ENCODE assay signal across 31 cellular contexts in genomic region chr20:24695529-24696225, GRCh38.
DNase-seq lines count a peak whose midpoint lies in the region; ATAC-seq, FAIRE-seq and TF ChIP-seq lines count a peak whose summit lies in the region.
"Had no signal": no experiment of that assay in that cellular context is flagged by ENCODE, and none has a peak within 500 bp of the region (broad histone marks: within the 10 kb centered on the region; RNA-seq: fewer than 3 reads in every experiment).

No MANE protein-coding gene starts in this region.

- TF ChIP-seq CTCF in RWPE2 (IDR thresholded peaks at IDR 0.05; ENCODE audit: poor library complexity, severe bottlenecking): no peak
- TF ChIP-seq CTCF in hepatocyte (IDR thresholded peaks at IDR 0.05; ENCODE audit: poor library complexity): no peak
- TF ChIP-seq CTCF in testis (IDR thresholded peaks at IDR 0.05): no peak

- no peak overlapping the region for H2AFZ ChIP-seq in hepatocyte

- H3K27ac ChIP-seq in RWPE2 (ENCODE audit: poor library complexity, severe bottlenecking): no peak overlapping the region
- H3K27ac ChIP-seq in hepatocyte: peak overlapping the region; percentile 36
- no peak overlapping the region for H3K27ac ChIP-seq in testis
- H3K27ac ChIP-seq: ascending aorta, GM23248, spleen had no signal

- CTCF ChIA-PET in activated CD4-positive, alpha-beta memory T cell treated with anti-CD3 and anti-CD28 coated beads, Interleukin-2, amount 10 ng/mL, durations not matched to agents 7 days and 5 days (lab: Charles Lee): no interaction called here
- CTCF ChIA-PET in activated CD4-positive, alpha-beta memory T cell treated with anti-CD3 and anti-CD28 coated beads for 36 hours (lab: Charles Lee): no interaction called here

- no peaks in the 10 kb centered on the region for H3K36me3 ChIP-seq in RWPE2 (ENCODE audit: low read depth)
- no peaks in the 10 kb centered on the region for H3K36me3 ChIP-seq in hepatocyte (replicated peaks; ENCODE audit: insufficient read depth, low read depth)
- no peaks in the 10 kb centered on the region for H3K36me3 ChIP-seq in testis (ENCODE audit: low read depth, missing control alignments)
- H3K36me3 ChIP-seq: ascending aorta, spleen had no signal

- DNase-seq in activated CD4-positive, alpha-beta memory T cell treated with anti-CD3 and anti-CD28 coated beads, Interleukin-2, amount 10 ng/mL, durations not matched to agents 7 days and 5 days: peak; percentile 13
- no peak for DNase-seq in activated CD4-positive, alpha-beta memory T cell treated with anti-CD3 and anti-CD28 coated beads for 36 hours
- DNase-seq in RWPE2 (ENCODE audit: low spot score) (no peak), hepatocyte (ENCODE audit: low spot score) (no peak), testis (peak; percentile 8), GM12892 (ENCODE audit: insufficient read length) (no peak), NCI-H82 (lab: John Stamatoyannopoulos, UW) (no peak), NOMO-1 treated with dmso at 0.1 percent for 144 hours (lab: John Stamatoyannopoulos, UW; ENCODE audit: unreplicated experiment) (no peak)
- DNase-seq: AML-193; central memory CD4-positive, alpha-beta T cell; dermis blood vessel endothelial cell; DMS53; GDM1; GM23248; left cardiac atrium; MM.1S; naive thymus-derived CD4-positive, alpha-beta T cell; NCI-H146; NCI-H510A; retina; SIG-M5; stimulated activated CD4-positive, alpha-beta T cell treated with anti-CD3 and anti-CD28 coated beads, Interleukin-4, amount 100 ng/mL, for 1 hour; stimulated activated naive CD4-positive, alpha-beta T cell; T-cell had no signal

- ATAC-seq in RWPE2 (ENCODE audit: low read depth): peak; percentile 65
- ATAC-seq: activated CD4-positive, CD25-positive, alpha-beta regulatory T cell treated with anti-CD3 and anti-CD28 coated beads, Interleukin-2, amount 50 U/mL, for 24 hours; naive thymus-derived CD4-positive, alpha-beta T cell; T-cell had no signal

- POLR2A ChIA-PET in activated CD4-positive, alpha-beta memory T cell treated with anti-CD3 and anti-CD28 coated beads, Interleukin-2, amount 10 ng/mL, durations not matched to agents 7 days and 5 days (lab: Charles Lee): no interaction called here
- POLR2A ChIA-PET in activated CD4-positive, alpha-beta memory T cell treated with anti-CD3 and anti-CD28 coated beads for 36 hours (lab: Charles Lee): no interaction called here

- H3K27me3 ChIP-seq in RWPE2 (ENCODE audit: insufficient read depth, poor library complexity, severe bottlenecking) (no peaks in the 10 kb centered on the region), hepatocyte (no peaks in the 10 kb centered on the region), testis (no peaks in the 10 kb centered on the region)
- H3K27me3 ChIP-seq: ascending aorta had no signal

- H3K4me2 ChIP-seq in hepatocyte: no peak overlapping the region

- no peaks in the 10 kb centered on the region for H4K20me1 ChIP-seq in hepatocyte (ENCODE audit: insufficient read depth, poor library complexity, severe bottlenecking)

- H3K4me1 Mint-ChIP-seq in activated CD4-positive, alpha-beta memory T cell treated with anti-CD3 and anti-CD28 coated beads, Interleukin-2, amount 10 ng/mL, durations not matched to agents 7 days and 5 days: no peaks in the 10 kb centered on the region
- H3K4me1 Mint-ChIP-seq in activated CD4-positive, alpha-beta memory T cell treated with anti-CD3 and anti-CD28 coated beads for 36 hours (ENCODE audit: low read depth): no peaks in the 10 kb centered on the region
- H3K4me1 Mint-ChIP-seq: naive thymus-derived CD4-positive, alpha-beta T cell; T-cell had no signal

- H3K27ac Mint-ChIP-seq in activated CD4-positive, alpha-beta memory T cell treated with anti-CD3 and anti-CD28 coated beads, Interleukin-2, amount 10 ng/mL, durations not matched to agents 7 days and 5 days: no peak overlapping the region
- H3K27ac Mint-ChIP-seq in activated CD4-positive, alpha-beta memory T cell treated with anti-CD3 and anti-CD28 coated beads for 36 hours: no peak overlapping the region
- H3K27ac Mint-ChIP-seq: activated naive CD8-positive, alpha-beta T cell; mesothelial cell of epicardium; naive thymus-derived CD4-positive, alpha-beta T cell; T-cell had no signal

- no peaks in the 10 kb centered on the region for H3K9me3 ChIP-seq in RWPE2 (ENCODE audit: severe bottlenecking)
- H3K9me3 ChIP-seq in hepatocyte (ENCODE audit: low read depth): no peaks in the 10 kb centered on the region
- H3K9me3 ChIP-seq in testis: no peaks in the 10 kb centered on the region
- H3K9me3 ChIP-seq: ascending aorta, spleen had no signal

- TF ChIP-seq POLR2A in testis (IDR thresholded peaks at IDR 0.05) (no peak), GM12892 (IDR thresholded peaks at IDR 0.05; ENCODE audit: low read depth, low read length) (no peak)

- WGBS in hepatocyte (ENCODE audit: low lambda C conversion rate, missing lambda C conversion rate): 85% methylated on average over 2 of the region's 2 CpGs
- 85 to 90% methylated on average over 2 of the region's 2 CpGs for WGBS in testis, 2 donors

- no peaks in the 10 kb centered on the region for H3K79me2 ChIP-seq in hepatocyte

- no peak overlapping the region for H3K4me3 Mint-ChIP-seq in activated CD4-positive, alpha-beta memory T cell treated with anti-CD3 and anti-CD28 coated beads, Interleukin-2, amount 10 ng/mL, durations not matched to agents 7 days and 5 days
- no peak overlapping the region for H3K4me3 Mint-ChIP-seq in activated CD4-positive, alpha-beta memory T cell treated with anti-CD3 and anti-CD28 coated beads for 36 hours
- H3K4me3 Mint-ChIP-seq: activated naive CD8-positive, alpha-beta T cell; mesothelial cell of epicardium; naive thymus-derived CD4-positive, alpha-beta T cell; T-cell had no signal

- H3K4me3 ChIP-seq in RWPE2 (ENCODE audit: severe bottlenecking): no peak overlapping the region
- no peak overlapping the region for H3K4me3 ChIP-seq in hepatocyte
- H3K4me3 ChIP-seq in testis: no peak overlapping the region
- H3K4me3 ChIP-seq: ascending aorta, GM23248, spleen had no signal

- H3K36me3 Mint-ChIP-seq in activated CD4-positive, alpha-beta memory T cell treated with anti-CD3 and anti-CD28 coated beads, Interleukin-2, amount 10 ng/mL, durations not matched to agents 7 days and 5 days (ENCODE audit: low read depth): no peaks in the 10 kb centered on the region
- H3K36me3 Mint-ChIP-seq in activated CD4-positive, alpha-beta memory T cell treated with anti-CD3 and anti-CD28 coated beads for 36 hours: no peaks in the 10 kb centered on the region
- H3K36me3 Mint-ChIP-seq: activated naive CD8-positive, alpha-beta T cell; mesothelial cell of epicardium; naive thymus-derived CD4-positive, alpha-beta T cell; T-cell had no signal

- H3K9me2 ChIP-seq in hepatocyte (replicated peaks; ENCODE audit: insufficient read depth): no peaks in the 10 kb centered on the region

- H3K9me3 Mint-ChIP-seq in activated CD4-positive, alpha-beta memory T cell treated with anti-CD3 and anti-CD28 coated beads, Interleukin-2, amount 10 ng/mL, durations not matched to agents 7 days and 5 days: no peaks in the 10 kb centered on the region
- H3K9me3 Mint-ChIP-seq in activated CD4-positive, alpha-beta memory T cell treated with anti-CD3 and anti-CD28 coated beads for 36 hours: no peaks in the 10 kb centered on the region
- H3K9me3 Mint-ChIP-seq: mesothelial cell of epicardium; naive thymus-derived CD4-positive, alpha-beta T cell; T-cell had no signal

- intact Hi-C loops in activated CD4-positive, alpha-beta memory T cell treated with anti-CD3 and anti-CD28 coated beads for 36 hours (cut with micrococcal nuclease): no loop called here
- intact Hi-C loops in testis (cut with DNase I; ENCODE audit: low total_unique reads): no loop called here

- no peaks in the 10 kb centered on the region for H3K4me1 ChIP-seq in RWPE2 (ENCODE audit: insufficient read depth, poor library complexity, severe bottlenecking)
- H3K4me1 ChIP-seq in hepatocyte (ENCODE audit: insufficient read depth): peaks cover 12% of the 10 kb centered on the region
- peaks cover 14% of the 10 kb centered on the region for H3K4me1 ChIP-seq in testis

- no peaks in the 10 kb centered on the region for H3K27me3 Mint-ChIP-seq in activated CD4-positive, alpha-beta memory T cell treated with anti-CD3 and anti-CD28 coated beads, Interleukin-2, amount 10 ng/mL, durations not matched to agents 7 days and 5 days
- peaks cover 9% of the 10 kb centered on the region for H3K27me3 Mint-ChIP-seq in activated CD4-positive, alpha-beta memory T cell treated with anti-CD3 and anti-CD28 coated beads for 36 hours

- FAIRE-seq in GM12892 (lab: Jason Lieb, UNC): no peak
- FAIRE-seq: A204.1, GM18507 had no signal

Comparison
In these comparisons a context has a peak if more than half of its experiments do, and no peak if none do; other contexts are left out.
1. DNase-seq: peak in activated CD4-positive, alpha-beta memory T cell treated with anti-CD3 and anti-CD28 coated beads, Interleukin-2, amount 10 ng/mL, durations not matched to agents 7 days and 5 days (single experiment) and testis (single experiment); none in activated CD4-positive, alpha-beta memory T cell treated with anti-CD3 and anti-CD28 coated beads for 36 hours (single experiment), RWPE2 (single experiment), hepatocyte (single experiment), GM12892 (single experiment), NCI-H82 (single experiment) and NOMO-1 treated with dmso at 0.1 percent for 144 hours (single experiment).